ENCODE assay signal across 8 cellular contexts in genomic region chr11:116927163-116927772, GRCh38.
DNase-seq lines count a peak whose midpoint lies in the region; ATAC-seq and TF ChIP-seq lines count a peak whose summit lies in the region.

No MANE protein-coding gene starts in this region.

- peaks cover 43% of the 10 kb centered on the region for H3K4me1 ChIP-seq in KMS-11 (ENCODE audit: low read depth, poor library complexity, severe bottlenecking)
- H3K4me1 ChIP-seq in liver (ENCODE audit: control insufficient read depth in 4 of 4, insufficient read depth in 4 of 4, low read length in 3 of 4): peaks cover 6 to 36% (median 22%) of the 10 kb centered on the region in 4 donors

- no peaks in the 10 kb centered on the region for H3K27me3 ChIP-seq in KMS-11 (ENCODE audit: insufficient read depth, low read depth)
- no peaks in the 10 kb centered on the region for H3K27me3 ChIP-seq in liver (ENCODE audit: control insufficient read depth in 4 of 4, insufficient read depth in 4 of 4, low read length in 3 of 4)

- H4K20me1 ChIP-seq in KMS-11 (ENCODE audit: insufficient read depth): no peaks in the 10 kb centered on the region

- ATAC-seq in GM21528 (IDR thresholded peaks at IDR 0.05; ENCODE audit: low FRiP score, unreplicated experiment): no peak
- ATAC-seq in HG03354 (IDR thresholded peaks at IDR 0.05; ENCODE audit: poor library complexity, severe bottlenecking, unreplicated experiment): no peak
- no peak for ATAC-seq in GM18858 (IDR thresholded peaks at IDR 0.05; ENCODE audit: unreplicated experiment)

- H3K4me2 ChIP-seq in KMS-11: no peak overlapping the region

- WGBS in liver: 88% methylated on average over 6 of the region's 6 CpGs

- H3K4me3 ChIP-seq in AG10803 (ENCODE audit: low read length): no peak overlapping the region
- no peak overlapping the region for H3K4me3 ChIP-seq in KMS-11 (IDR thresholded peaks at IDR 0.05; ENCODE audit: insufficient read depth, low read depth, low read length)
- H3K4me3 ChIP-seq in liver (ENCODE audit: low read depth in 1 of 3, low read length in 3 of 3): no peak overlapping the region

- H3K27ac ChIP-seq in KMS-11 (no peak overlapping the region), liver (ENCODE audit: low read depth in 1 of 2, low read length in 2 of 2) (no peak overlapping the region)

- H3K9ac ChIP-seq in KMS-11: no peak overlapping the region
- H3K9ac ChIP-seq in liver (ENCODE audit: low read depth in 1 of 2, low read length in 2 of 2): no peak overlapping the region

- H3K9me3 ChIP-seq in liver (ENCODE audit: control insufficient read depth in 4 of 4, low read length in 3 of 4): no peaks in the 10 kb centered on the region

- TF ChIP-seq CTCF in AG10803 (conservative IDR thresholded peaks at IDR 0.05; ENCODE audit: low read length) (peak; percentile 40), KMS-11 (conservative IDR thresholded peaks at IDR 0.05; ENCODE audit: low read depth, low read length) (peak; percentile 22; the same call in 1 of the 2 replicates), liver (IDR thresholded peaks at IDR 0.05; ENCODE audit: low read depth, low read length, missing input control) (peak; percentile 23)

- no peak overlapping the region for H2AFZ ChIP-seq in KMS-11 (ENCODE audit: low read depth)

- DNase-seq in AG10803 (ENCODE audit: low read depth) (no peak), iPS-NIHi11 (ENCODE audit: low spot score) (no peak)
- DNase-seq in activated T-cell treated with anti-CD3 and anti-CD28 coated beads, Interleukin-2, amount 50 U/mL, for 48 hours: peak; percentile 57 to 59

- H3K36me3 ChIP-seq in KMS-11 (ENCODE audit: insufficient read depth): no peaks in the 10 kb centered on the region
- peaks cover 2 to 12% (median 7%) of the 10 kb centered on the region in 4 donors for H3K36me3 ChIP-seq in liver (ENCODE audit: control insufficient read depth in 4 of 4, insufficient read depth in 3 of 4, low read depth in 1 of 4, low read length in 3 of 4)

- TF ChIP-seq RAD21 in liver (IDR thresholded peaks at IDR 0.05): peak in 1 of 2 donors; percentile 60

- no peaks in the 10 kb centered on the region for H3K79me2 ChIP-seq in KMS-11 (ENCODE audit: insufficient read depth, low read depth)

TF ChIP-seq in liver, 16 proteins besides CTCF, POLR2A, EP300 and RAD21:
- no peak for TF ChIP-seq FOXA2 (IDR thresholded peaks at IDR 0.05)
- no peak for TF ChIP-seq MAX (IDR thresholded peaks at IDR 0.05)
- TF ChIP-seq HNF4A (conservative IDR thresholded peaks at IDR 0.05): no peak
- no peak for TF ChIP-seq SP1 (IDR thresholded peaks at IDR 0.05)

Comparison
In these comparisons a context has a peak if more than half of its experiments do, and no peak if none do; other contexts are left out.
1. DNase-seq: peak in activated T-cell treated with anti-CD3 and anti-CD28 coated beads, Interleukin-2, amount 50 U/mL, for 48 hours (2 of 2); none in AG10803 (single experiment) and iPS-NIHi11 (single experiment).
2. Peak in every context shown above with its lines, with median percentiles within 50 percentile points of each other: CTCF ChIP-seq.